1 cellular context compared by ENCODE assay signal in genomic region chr12:111596985-111597730, GRCh38.
TF ChIP-seq lines count a peak whose summit lies in the region.

No MANE protein-coding gene starts in this region.

TF ChIP-seq in HCT116, 20 proteins besides CTCF, POLR2A, EP300 and RAD21 (continued from another document):
- TF ChIP-seq ZNF274 (IDR thresholded peaks at IDR 0.05; ENCODE audit: low read depth, low read length) (no peak), POLR2AphosphoS5 (IDR thresholded peaks at IDR 0.05; ENCODE audit: low read depth, low read length) (no peak), FOSL1 (IDR thresholded peaks at IDR 0.05; ENCODE audit: low read depth) (no peak), ELF1 (IDR thresholded peaks at IDR 0.05; ENCODE audit: borderline replicate concordance, low read depth) (no peak), EZH2phosphoT487 (IDR thresholded peaks at IDR 0.05; ENCODE audit: borderline replicate concordance) (no peak), SRF (IDR thresholded peaks at IDR 0.05; ENCODE audit: low read depth) (no peak), CEBPB (IDR thresholded peaks at IDR 0.05; ENCODE audit: low read depth) (no peak), MAX (IDR thresholded peaks at IDR 0.05) (peak; percentile 26), TCF7L2 (IDR thresholded peaks at IDR 0.05; ENCODE audit: borderline replicate concordance, extremely low read depth, insufficient read depth, insufficient read length) (peak; percentile 27), YY1 (IDR thresholded peaks at IDR 0.05; ENCODE audit: extremely low read depth, insufficient replicate concordance, low read depth, low read length) (no peak), CBX3 (IDR thresholded peaks at IDR 0.05; ENCODE audit: low read depth) (no peak), SP1 (IDR thresholded peaks at IDR 0.05; ENCODE audit: low read depth) (peak; percentile 51; the same call in 1 of the 2 replicates), EZH2 (IDR thresholded peaks at IDR 0.05) (no peak), SIN3A (IDR thresholded peaks at IDR 0.05; ENCODE audit: low read depth) (peak; percentile 23; the same call in 1 of the 2 replicates), ZFX (IDR thresholded peaks at IDR 0.05) (peak; percentile 22)
- TF ChIP-seq, protein P1, sequence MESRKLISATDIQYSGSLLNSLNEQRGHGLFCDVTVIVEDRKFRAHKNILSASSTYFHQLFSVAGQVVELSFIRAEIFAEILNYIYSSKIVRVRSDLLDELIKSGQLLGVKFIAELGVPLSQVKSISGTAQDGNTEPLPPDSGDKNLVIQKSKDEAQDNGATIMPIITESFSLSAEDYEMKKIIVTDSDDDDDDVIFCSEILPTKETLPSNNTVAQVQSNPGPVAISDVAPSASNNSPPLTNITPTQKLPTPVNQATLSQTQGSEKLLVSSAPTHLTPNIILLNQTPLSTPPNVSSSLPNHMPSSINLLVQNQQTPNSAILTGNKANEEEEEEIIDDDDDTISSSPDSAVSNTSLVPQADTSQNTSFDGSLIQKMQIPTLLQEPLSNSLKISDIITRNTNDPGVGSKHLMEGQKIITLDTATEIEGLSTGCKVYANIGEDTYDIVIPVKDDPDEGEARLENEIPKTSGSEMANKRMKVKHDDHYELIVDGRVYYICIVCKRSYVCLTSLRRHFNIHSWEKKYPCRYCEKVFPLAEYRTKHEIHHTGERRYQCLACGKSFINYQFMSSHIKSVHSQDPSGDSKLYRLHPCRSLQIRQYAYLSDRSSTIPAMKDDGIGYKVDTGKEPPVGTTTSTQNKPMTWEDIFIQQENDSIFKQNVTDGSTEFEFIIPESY (IDR thresholded peaks at IDR 0.05; ENCODE audit: extremely low read depth, insufficient replicate concordance, low read length), result no peak
